1 cellular context compared by ENCODE assay signal in the genomic region with DNA sequence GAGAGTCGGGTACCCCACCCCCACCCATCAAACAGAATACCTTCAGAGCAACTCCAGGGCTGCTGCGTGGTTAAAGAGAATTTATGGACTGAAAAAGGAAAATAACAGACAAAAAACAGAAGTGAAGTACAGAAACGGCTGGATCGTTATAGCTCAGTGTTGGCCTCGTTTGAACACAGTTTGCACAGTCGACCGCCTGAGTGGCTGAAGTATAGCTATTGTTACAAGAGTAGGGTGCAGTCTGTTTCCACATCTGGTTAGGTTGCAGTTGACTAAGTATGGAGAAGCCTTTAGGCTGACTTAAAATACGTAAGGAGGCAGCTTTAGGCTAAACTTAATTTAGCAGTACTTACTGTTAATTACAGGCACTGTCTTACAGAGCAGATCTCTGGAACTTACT.
TF ChIP-seq lines count a peak whose summit lies in the region.

No MANE protein-coding gene starts in this region.

TF ChIP-seq in WTC11, 78 proteins besides CTCF, POLR2A, EP300 and RAD21 (continued from another document):
- TF ChIP-seq, protein P1, sequence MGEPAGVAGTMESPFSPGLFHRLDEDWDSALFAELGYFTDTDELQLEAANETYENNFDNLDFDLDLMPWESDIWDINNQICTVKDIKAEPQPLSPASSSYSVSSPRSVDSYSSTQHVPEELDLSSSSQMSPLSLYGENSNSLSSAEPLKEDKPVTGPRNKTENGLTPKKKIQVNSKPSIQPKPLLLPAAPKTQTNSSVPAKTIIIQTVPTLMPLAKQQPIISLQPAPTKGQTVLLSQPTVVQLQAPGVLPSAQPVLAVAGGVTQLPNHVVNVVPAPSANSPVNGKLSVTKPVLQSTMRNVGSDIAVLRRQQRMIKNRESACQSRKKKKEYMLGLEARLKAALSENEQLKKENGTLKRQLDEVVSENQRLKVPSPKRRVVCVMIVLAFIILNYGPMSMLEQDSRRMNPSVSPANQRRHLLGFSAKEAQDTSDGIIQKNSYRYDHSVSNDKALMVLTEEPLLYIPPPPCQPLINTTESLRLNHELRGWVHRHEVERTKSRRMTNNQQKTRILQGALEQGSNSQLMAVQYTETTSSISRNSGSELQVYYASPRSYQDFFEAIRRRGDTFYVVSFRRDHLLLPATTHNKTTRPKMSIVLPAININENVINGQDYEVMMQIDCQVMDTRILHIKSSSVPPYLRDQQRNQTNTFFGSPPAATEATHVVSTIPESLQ (CRISPR knock-in tag; IDR thresholded peaks at IDR 0.05) = no peak
- TF ChIP-seq ESRRA (CRISPR knock-in tag; IDR thresholded peaks at IDR 0.05; ENCODE audit: borderline replicate concordance) = no peak
- TF ChIP-seq RELA (CRISPR knock-in tag; IDR thresholded peaks at IDR 0.05; ENCODE audit: borderline replicate concordance) = no peak
- no peak for TF ChIP-seq NFYB (CRISPR knock-in tag; conservative IDR thresholded peaks at IDR 0.05; ENCODE audit: low read depth)
- no peak for TF ChIP-seq ETV6 (CRISPR knock-in tag; IDR thresholded peaks at IDR 0.05)
- no peak for TF ChIP-seq CREM (CRISPR knock-in tag; IDR thresholded peaks at IDR 0.05)
- no peak for TF ChIP-seq ZNF121 (CRISPR knock-in tag; IDR thresholded peaks at IDR 0.05)
- no peak for TF ChIP-seq ZBTB21 (CRISPR knock-in tag; IDR thresholded peaks at IDR 0.05; ENCODE audit: borderline replicate concordance)
- TF ChIP-seq, protein P2, sequence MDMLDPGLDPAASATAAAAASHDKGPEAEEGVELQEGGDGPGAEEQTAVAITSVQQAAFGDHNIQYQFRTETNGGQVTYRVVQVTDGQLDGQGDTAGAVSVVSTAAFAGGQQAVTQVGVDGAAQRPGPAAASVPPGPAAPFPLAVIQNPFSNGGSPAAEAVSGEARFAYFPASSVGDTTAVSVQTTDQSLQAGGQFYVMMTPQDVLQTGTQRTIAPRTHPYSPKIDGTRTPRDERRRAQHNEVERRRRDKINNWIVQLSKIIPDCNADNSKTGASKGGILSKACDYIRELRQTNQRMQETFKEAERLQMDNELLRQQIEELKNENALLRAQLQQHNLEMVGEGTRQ (CRISPR knock-in tag; IDR thresholded peaks at IDR 0.05) = no peak
- TF ChIP-seq, protein P3, sequence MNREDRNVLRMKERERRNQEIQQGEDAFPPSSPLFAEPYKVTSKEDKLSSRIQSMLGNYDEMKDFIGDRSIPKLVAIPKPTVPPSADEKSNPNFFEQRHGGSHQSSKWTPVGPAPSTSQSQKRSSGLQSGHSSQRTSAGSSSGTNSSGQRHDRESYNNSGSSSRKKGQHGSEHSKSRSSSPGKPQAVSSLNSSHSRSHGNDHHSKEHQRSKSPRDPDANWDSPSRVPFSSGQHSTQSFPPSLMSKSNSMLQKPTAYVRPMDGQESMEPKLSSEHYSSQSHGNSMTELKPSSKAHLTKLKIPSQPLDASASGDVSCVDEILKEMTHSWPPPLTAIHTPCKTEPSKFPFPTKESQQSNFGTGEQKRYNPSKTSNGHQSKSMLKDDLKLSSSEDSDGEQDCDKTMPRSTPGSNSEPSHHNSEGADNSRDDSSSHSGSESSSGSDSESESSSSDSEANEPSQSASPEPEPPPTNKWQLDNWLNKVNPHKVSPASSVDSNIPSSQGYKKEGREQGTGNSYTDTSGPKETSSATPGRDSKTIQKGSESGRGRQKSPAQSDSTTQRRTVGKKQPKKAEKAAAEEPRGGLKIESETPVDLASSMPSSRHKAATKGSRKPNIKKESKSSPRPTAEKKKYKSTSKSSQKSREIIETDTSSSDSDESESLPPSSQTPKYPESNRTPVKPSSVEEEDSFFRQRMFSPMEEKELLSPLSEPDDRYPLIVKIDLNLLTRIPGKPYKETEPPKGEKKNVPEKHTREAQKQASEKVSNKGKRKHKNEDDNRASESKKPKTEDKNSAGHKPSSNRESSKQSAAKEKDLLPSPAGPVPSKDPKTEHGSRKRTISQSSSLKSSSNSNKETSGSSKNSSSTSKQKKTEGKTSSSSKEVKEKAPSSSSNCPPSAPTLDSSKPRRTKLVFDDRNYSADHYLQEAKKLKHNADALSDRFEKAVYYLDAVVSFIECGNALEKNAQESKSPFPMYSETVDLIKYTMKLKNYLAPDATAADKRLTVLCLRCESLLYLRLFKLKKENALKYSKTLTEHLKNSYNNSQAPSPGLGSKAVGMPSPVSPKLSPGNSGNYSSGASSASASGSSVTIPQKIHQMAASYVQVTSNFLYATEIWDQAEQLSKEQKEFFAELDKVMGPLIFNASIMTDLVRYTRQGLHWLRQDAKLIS (CRISPR knock-in tag; IDR thresholded peaks at IDR 0.05; ENCODE audit: borderline replicate concordance) = no peak
- no peak for TF ChIP-seq ZNF317 (CRISPR knock-in tag; IDR thresholded peaks at IDR 0.05; ENCODE audit: borderline replicate concordance, low read depth)
- TF ChIP-seq, protein P4, sequence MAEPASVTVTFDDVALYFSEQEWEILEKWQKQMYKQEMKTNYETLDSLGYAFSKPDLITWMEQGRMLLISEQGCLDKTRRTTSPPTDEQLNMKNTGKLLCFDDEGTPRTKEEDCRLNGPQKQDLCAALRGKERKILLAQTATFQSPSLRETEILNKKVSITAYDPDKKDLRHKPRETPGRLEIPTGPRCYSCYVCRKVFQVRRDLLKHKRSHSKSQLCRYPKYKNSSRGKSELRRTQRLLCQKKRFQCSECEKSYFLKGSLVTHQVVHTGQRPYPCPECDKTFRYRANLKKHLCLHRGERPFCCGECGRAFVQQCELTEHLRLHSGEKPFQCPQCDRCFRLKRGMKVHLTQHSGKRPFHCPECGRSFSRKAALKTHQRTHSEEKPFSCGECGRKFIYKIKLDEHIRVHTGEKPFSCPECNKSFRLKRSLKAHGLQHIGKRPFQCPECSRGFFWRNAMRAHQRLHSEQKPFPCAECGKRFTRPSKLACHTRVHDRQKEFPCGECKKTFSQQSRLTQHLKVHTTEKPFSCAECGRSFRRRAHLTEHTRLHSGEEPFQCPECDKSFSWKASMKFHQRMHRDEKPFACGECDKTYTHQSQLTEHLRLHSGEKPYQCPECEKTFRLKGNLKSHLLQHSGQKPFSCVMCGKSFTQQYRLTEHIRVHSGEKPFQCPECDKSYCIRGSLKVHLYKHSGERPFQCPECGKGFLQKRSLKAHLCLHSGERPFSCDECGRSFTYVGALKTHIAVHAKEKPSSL (CRISPR knock-in tag; conservative IDR thresholded peaks at IDR 0.05) = no peak
- TF ChIP-seq NR1H2 (CRISPR knock-in tag; IDR thresholded peaks at IDR 0.05) = no peak
TF ChIP-seq in WTC11: peak in this region for 0.
